ENCODE assay signal across 1 cellular context in the genomic region with DNA sequence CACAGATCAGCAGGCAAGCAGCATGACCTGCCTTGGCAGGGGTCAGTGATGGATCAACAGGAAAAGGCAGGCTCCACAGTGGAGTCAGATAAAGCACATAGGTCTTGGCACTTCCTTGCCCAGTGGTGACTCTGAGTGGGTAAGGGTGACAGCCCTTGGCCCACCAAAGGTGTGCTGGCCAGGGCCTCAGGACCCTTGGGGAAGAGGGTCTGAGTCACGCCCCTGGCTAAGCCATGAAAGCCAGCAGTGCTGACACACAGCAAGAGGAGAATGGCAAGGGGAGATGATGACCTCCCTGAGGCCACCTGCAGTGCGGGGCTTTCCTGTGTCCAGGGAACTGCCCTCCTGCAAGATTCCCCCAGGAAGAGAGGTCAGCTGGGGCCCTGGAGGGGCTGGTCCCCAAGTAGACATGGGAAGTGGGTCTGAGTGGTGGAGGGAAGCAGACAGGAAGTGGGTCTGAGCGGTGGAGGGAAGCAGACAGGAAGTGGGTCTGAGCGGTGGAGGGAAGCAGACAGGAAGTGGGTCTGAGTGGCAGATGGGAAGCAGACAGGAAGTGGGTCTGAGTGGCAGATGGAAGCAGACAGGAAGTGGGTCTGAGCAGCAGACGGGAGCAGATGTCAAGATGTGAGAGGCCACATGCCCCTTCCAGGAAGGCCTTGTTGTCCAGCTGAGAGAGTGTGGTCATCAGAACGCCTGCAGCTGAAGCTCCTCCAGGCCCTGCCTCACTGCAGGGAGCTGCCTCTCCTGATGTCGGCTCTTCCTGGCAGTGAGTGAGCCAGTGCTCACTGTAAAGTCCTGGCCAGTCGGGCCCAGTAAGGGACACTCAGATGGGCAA.
TF ChIP-seq lines count a peak whose summit lies in the region.

No MANE protein-coding gene starts in this region.

TF ChIP-seq in H1, 55 proteins besides CTCF, POLR2A, EP300 and RAD21 (continued from another document):
- TF ChIP-seq, protein P1, sequence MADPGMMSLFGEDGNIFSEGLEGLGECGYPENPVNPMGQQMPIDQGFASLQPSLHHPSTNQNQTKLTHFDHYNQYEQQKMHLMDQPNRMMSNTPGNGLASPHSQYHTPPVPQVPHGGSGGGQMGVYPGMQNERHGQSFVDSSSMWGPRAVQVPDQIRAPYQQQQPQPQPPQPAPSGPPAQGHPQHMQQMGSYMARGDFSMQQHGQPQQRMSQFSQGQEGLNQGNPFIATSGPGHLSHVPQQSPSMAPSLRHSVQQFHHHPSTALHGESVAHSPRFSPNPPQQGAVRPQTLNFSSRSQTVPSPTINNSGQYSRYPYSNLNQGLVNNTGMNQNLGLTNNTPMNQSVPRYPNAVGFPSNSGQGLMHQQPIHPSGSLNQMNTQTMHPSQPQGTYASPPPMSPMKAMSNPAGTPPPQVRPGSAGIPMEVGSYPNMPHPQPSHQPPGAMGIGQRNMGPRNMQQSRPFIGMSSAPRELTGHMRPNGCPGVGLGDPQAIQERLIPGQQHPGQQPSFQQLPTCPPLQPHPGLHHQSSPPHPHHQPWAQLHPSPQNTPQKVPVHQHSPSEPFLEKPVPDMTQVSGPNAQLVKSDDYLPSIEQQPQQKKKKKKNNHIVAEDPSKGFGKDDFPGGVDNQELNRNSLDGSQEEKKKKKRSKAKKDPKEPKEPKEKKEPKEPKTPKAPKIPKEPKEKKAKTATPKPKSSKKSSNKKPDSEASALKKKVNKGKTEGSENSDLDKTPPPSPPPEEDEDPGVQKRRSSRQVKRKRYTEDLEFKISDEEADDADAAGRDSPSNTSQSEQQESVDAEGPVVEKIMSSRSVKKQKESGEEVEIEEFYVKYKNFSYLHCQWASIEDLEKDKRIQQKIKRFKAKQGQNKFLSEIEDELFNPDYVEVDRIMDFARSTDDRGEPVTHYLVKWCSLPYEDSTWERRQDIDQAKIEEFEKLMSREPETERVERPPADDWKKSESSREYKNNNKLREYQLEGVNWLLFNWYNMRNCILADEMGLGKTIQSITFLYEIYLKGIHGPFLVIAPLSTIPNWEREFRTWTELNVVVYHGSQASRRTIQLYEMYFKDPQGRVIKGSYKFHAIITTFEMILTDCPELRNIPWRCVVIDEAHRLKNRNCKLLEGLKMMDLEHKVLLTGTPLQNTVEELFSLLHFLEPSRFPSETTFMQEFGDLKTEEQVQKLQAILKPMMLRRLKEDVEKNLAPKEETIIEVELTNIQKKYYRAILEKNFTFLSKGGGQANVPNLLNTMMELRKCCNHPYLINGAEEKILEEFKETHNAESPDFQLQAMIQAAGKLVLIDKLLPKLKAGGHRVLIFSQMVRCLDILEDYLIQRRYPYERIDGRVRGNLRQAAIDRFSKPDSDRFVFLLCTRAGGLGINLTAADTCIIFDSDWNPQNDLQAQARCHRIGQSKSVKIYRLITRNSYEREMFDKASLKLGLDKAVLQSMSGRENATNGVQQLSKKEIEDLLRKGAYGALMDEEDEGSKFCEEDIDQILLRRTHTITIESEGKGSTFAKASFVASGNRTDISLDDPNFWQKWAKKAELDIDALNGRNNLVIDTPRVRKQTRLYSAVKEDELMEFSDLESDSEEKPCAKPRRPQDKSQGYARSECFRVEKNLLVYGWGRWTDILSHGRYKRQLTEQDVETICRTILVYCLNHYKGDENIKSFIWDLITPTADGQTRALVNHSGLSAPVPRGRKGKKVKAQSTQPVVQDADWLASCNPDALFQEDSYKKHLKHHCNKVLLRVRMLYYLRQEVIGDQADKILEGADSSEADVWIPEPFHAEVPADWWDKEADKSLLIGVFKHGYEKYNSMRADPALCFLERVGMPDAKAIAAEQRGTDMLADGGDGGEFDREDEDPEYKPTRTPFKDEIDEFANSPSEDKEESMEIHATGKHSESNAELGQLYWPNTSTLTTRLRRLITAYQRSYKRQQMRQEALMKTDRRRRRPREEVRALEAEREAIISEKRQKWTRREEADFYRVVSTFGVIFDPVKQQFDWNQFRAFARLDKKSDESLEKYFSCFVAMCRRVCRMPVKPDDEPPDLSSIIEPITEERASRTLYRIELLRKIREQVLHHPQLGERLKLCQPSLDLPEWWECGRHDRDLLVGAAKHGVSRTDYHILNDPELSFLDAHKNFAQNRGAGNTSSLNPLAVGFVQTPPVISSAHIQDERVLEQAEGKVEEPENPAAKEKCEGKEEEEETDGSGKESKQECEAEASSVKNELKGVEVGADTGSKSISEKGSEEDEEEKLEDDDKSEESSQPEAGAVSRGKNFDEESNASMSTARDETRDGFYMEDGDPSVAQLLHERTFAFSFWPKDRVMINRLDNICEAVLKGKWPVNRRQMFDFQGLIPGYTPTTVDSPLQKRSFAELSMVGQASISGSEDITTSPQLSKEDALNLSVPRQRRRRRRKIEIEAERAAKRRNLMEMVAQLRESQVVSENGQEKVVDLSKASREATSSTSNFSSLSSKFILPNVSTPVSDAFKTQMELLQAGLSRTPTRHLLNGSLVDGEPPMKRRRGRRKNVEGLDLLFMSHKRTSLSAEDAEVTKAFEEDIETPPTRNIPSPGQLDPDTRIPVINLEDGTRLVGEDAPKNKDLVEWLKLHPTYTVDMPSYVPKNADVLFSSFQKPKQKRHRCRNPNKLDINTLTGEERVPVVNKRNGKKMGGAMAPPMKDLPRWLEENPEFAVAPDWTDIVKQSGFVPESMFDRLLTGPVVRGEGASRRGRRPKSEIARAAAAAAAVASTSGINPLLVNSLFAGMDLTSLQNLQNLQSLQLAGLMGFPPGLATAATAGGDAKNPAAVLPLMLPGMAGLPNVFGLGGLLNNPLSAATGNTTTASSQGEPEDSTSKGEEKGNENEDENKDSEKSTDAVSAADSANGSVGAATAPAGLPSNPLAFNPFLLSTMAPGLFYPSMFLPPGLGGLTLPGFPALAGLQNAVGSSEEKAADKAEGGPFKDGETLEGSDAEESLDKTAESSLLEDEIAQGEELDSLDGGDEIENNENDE (IDR thresholded peaks at IDR 0.05; ENCODE audit: insufficient replicate concordance, low read length), result no peak
- TF ChIP-seq TAF1 (IDR thresholded peaks at IDR 0.05; ENCODE audit: low read depth, low read length), result no peak
- TF ChIP-seq JUND (IDR thresholded peaks at IDR 0.05; ENCODE audit: low read length), result no peak
- TF ChIP-seq CHD2 (IDR thresholded peaks at IDR 0.05; ENCODE audit: low read length), result no peak
- TF ChIP-seq BCL11A (IDR thresholded peaks at IDR 0.05; ENCODE audit: low read depth in 2 of 2, low read length in 2 of 2), result no peak
- no peak for TF ChIP-seq SP2 (IDR thresholded peaks at IDR 0.05; ENCODE audit: low read length)
- no peak for TF ChIP-seq GTF2F1 (IDR thresholded peaks at IDR 0.05; ENCODE audit: borderline replicate concordance, low read depth, low read length)
- no peak for TF ChIP-seq ASH2L (IDR thresholded peaks at IDR 0.05; ENCODE audit: low read length)
- no peak for TF ChIP-seq POU5F1 (IDR thresholded peaks at IDR 0.05; ENCODE audit: low read depth, low read length)
- TF ChIP-seq KDM5A (IDR thresholded peaks at IDR 0.05; ENCODE audit: low read length), result no peak
TF ChIP-seq in H1: peak in this region for 0.
